ENCODE assay signal across 2 cellular contexts in genomic region chr19:43349813-43350212, GRCh38. TPM values are rescaled to one million over a fixed set of nuclear protein-coding genes. Genes with fewer than 3 reads are reported as not detected.
"Had no signal": no experiment of that assay in that cellular context is flagged by ENCODE, and none has a peak within 500 bp of the region (broad histone marks: within the 10 kb centered on the region; RNA-seq: fewer than 3 reads in every experiment).

No MANE protein-coding gene starts in this region.

RNA-seq across cellular contexts. Expression of gene CD177, which starts 3.7 kb away (rescaled TPM):
- total RNA-seq: LHCN-M2, Peyer's patch had no signal
